ENCODE assay signal across 22 cellular contexts in genomic region chr4:134539729-134540231, GRCh38.
"Had no signal": no experiment of that assay in that cellular context is flagged by ENCODE, and none has a peak within 500 bp of the region (broad histone marks: within the 10 kb centered on the region; RNA-seq: fewer than 3 reads in every experiment).

No MANE protein-coding gene starts in this region.

- DNase-seq: activated CD4-positive, alpha-beta T cell treated with anti-CD3 and anti-CD28 coated beads for 36 hours; activated CD8-positive, alpha-beta memory T cell treated with anti-CD3 and anti-CD28 coated beads, Interleukin-2, amount 50 U/mL, for 4 hours; activated CD8-positive, alpha-beta T cell treated with anti-CD3 and anti-CD28 coated beads for 36 hours; activated gamma-delta T cell treated with Interleukin-2 at 50 U/mL for 16 hours; activated naive CD4-positive, alpha-beta T cell treated with anti-CD3 and anti-CD28 coated beads, Interleukin-2, amount 10 ng/mL, durations not matched to agents 7 days and 5 days; activated naive CD8-positive, alpha-beta T cell treated with anti-CD3 and anti-CD28 coated beads for 36 hours; activated T-cell treated with anti-CD3 and anti-CD28 coated beads, Interleukin-2, amount 50 U/mL, for 72 hours; aorta; caudate nucleus; NCI-H1092; NCI-H1417; NCI-H1930; NCI-H2107; NCI-H226; NCI-H526; PC-3; SHP77; T-cell; WERI-Rb-1 had no signal

- ATAC-seq: activated CD4-positive, alpha-beta T cell treated with anti-CD3 and anti-CD28 coated beads for 36 hours; activated CD8-positive, alpha-beta T cell treated with anti-CD3 and anti-CD28 coated beads for 36 hours; activated T-cell treated with anti-CD3 and anti-CD28 coated beads, Interleukin-2, amount 50 U/mL, for 72 hours; PC-3; T-cell had no signal

- H3K4me3 ChIP-seq: breast epithelium, SJSA1 had no signal

- H3K27ac ChIP-seq: breast epithelium, KMS-11, SJSA1, WERI-Rb-1 had no signal

- H3K9me3 ChIP-seq: breast epithelium had no signal

- H3K9ac ChIP-seq: KMS-11 had no signal

- H3K4me1 ChIP-seq: breast epithelium, SJSA1 had no signal

- H3K4me2 ChIP-seq: KMS-11 had no signal

- H3K36me3 ChIP-seq: breast epithelium, SJSA1, WERI-Rb-1 had no signal

- H3K27me3 ChIP-seq: breast epithelium, SJSA1 had no signal
